ENCODE assay signal across 23 cellular contexts in genomic region chr20:46636981-46637860, GRCh38. TPM values are rescaled to one million over a fixed set of nuclear protein-coding genes. Genes with fewer than 3 reads are reported as not detected.
DNase-seq lines count a peak whose midpoint lies in the region; TF ChIP-seq lines count a peak whose summit lies in the region.
"Had no signal": no experiment of that assay in that cellular context is flagged by ENCODE, and none has a peak within 500 bp of the region (broad histone marks: within the 10 kb centered on the region; RNA-seq: fewer than 3 reads in every experiment).

No MANE protein-coding gene starts in this region.

- no peak overlapping the region for H2AFZ ChIP-seq in neural progenitor cell (replicated peaks)

- no peaks in the 10 kb centered on the region for H4K20me1 ChIP-seq in neural progenitor cell (ENCODE audit: low read depth)

- no peaks in the 10 kb centered on the region for H3K9me3 Mint-ChIP-seq in neural progenitor cell
- H3K9me3 Mint-ChIP-seq in endodermal cell, result peaks cover 3% of the 10 kb centered on the region
- H3K9me3 Mint-ChIP-seq in immature natural killer cell, result no peaks in the 10 kb centered on the region
- H3K9me3 Mint-ChIP-seq: CD4-positive, alpha-beta T cell had no signal

- H3K27ac Mint-ChIP-seq in neural progenitor cell (peak overlapping the region; percentile 86), endodermal cell (no peak overlapping the region), immature natural killer cell (no peak overlapping the region)
- H3K27ac Mint-ChIP-seq: CD4-positive, alpha-beta T cell had no signal

- H3K27ac ChIP-seq in cingulate gyrus (ENCODE audit: low read depth, low read length) (peak overlapping the region; percentile 86), neural progenitor cell (no peak overlapping the region), endodermal cell (ENCODE audit: low read depth, low read length) (no peak overlapping the region)
- H3K27ac ChIP-seq: 22Rv1, HL-60, SJSA1 had no signal

- peaks cover 13% of the 10 kb centered on the region for H3F3A ChIP-seq in neural progenitor cell (ENCODE audit: low read depth)

- H3K9ac ChIP-seq in neural progenitor cell (no peak overlapping the region), endodermal cell (ENCODE audit: extremely low read depth, low read length, poor library complexity, severe bottlenecking) (no peak overlapping the region)

- H3K4me3 Mint-ChIP-seq in neural progenitor cell (no peak overlapping the region), endodermal cell (no peak overlapping the region), immature natural killer cell (no peak overlapping the region)
- H3K4me3 Mint-ChIP-seq: CD4-positive, alpha-beta T cell had no signal

- TF ChIP-seq CTCF in neural progenitor cell (IDR thresholded peaks at IDR 0.05) (no peak), endodermal cell (conservative IDR thresholded peaks at IDR 0.05) (no peak)

- H3K36me3 ChIP-seq in neural progenitor cell (no peaks in the 10 kb centered on the region), endodermal cell (ENCODE audit: control insufficient read depth, insufficient read depth, low read length) (no peaks in the 10 kb centered on the region)
- H3K36me3 ChIP-seq: BE2C, SJSA1 had no signal

- DNase-seq in activated CD8-positive, alpha-beta memory T cell treated with anti-CD3 and anti-CD28 coated beads for 24 hours, result peak; percentile 30
- no peak for DNase-seq in activated CD8-positive, alpha-beta memory T cell treated with anti-CD3 and anti-CD28 coated beads, Interleukin-2, amount 50 U/mL, for 48 hours
- DNase-seq in neural progenitor cell (ENCODE audit: low spot score) (no peak), endodermal cell (no peak), immature natural killer cell (no peak), cortex of kidney (lab: John Stamatoyannopoulos, UW) (no peak)
- no peak for DNase-seq in stimulated activated CD4-positive, alpha-beta T cell treated with anti-CD3 and anti-CD28 coated beads, Interleukin-4, amount 100 ng/mL, for 1 hour
- DNase-seq: BE2C; Calu3; CD4-positive, alpha-beta T cell; DMS53; HCEC 1CT; KG1; NCI-H1436; NCI-H2081; NCI-H748 treated with DMSO at 0.1 percent for 48 hours; PC-3 had no signal

- no peaks in the 10 kb centered on the region for H3K36me3 Mint-ChIP-seq in neural progenitor cell
- H3K36me3 Mint-ChIP-seq in endodermal cell (ENCODE audit: low read depth), result no peaks in the 10 kb centered on the region
- H3K36me3 Mint-ChIP-seq in immature natural killer cell, result peaks cover 0 to 6% (median 0%) of the 10 kb centered on the region in 3 donors

- H3K4me1 ChIP-seq in neural progenitor cell (peaks cover 9% of the 10 kb centered on the region), endodermal cell (ENCODE audit: control insufficient read depth, insufficient read depth, low read length) (no peaks in the 10 kb centered on the region)
- H3K4me1 ChIP-seq: BE2C, SJSA1 had no signal

- H3K4me3 ChIP-seq in neural progenitor cell, result no peak overlapping the region
- no peak overlapping the region for H3K4me3 ChIP-seq in endodermal cell (ENCODE audit: low read length)
- H3K4me3 ChIP-seq: SJSA1 had no signal

- peaks cover 23% of the 10 kb centered on the region for H3K4me1 Mint-ChIP-seq in neural progenitor cell
- peaks cover 3% of the 10 kb centered on the region for H3K4me1 Mint-ChIP-seq in endodermal cell
- H3K4me1 Mint-ChIP-seq in immature natural killer cell, result no peaks in the 10 kb centered on the region

- 91 to 94% methylated on average over 7 to 13 of the region's 13 CpGs for WGBS in endodermal cell (ENCODE audit: insufficient coverage in 1 of 2, insufficient read length in 1 of 2), 2 experiments

- H3K27me3 Mint-ChIP-seq in neural progenitor cell (ENCODE audit: insufficient read depth, low read depth) (peaks cover 8% of the 10 kb centered on the region), endodermal cell (ENCODE audit: insufficient read depth) (peaks cover 24% of the 10 kb centered on the region), immature natural killer cell (ENCODE audit: low read depth in 3 of 3) (peaks cover 3 to 6% (median 4%) of the 10 kb centered on the region in 3 donors)

- no peaks in the 10 kb centered on the region for H3K79me2 ChIP-seq in neural progenitor cell (ENCODE audit: low read depth)

- H3K9me3 ChIP-seq in neural progenitor cell (ENCODE audit: low read depth), result no peaks in the 10 kb centered on the region
- no peaks in the 10 kb centered on the region for H3K9me3 ChIP-seq in endodermal cell (ENCODE audit: control insufficient read depth, low read length)
- H3K9me3 ChIP-seq: BE2C, SJSA1 had no signal

- H3K27me3 ChIP-seq in neural progenitor cell, result no peaks in the 10 kb centered on the region
- H3K27me3 ChIP-seq in endodermal cell (ENCODE audit: control insufficient read depth, insufficient read depth, low read length, poor library complexity, severe bottlenecking), result peaks cover 27% of the 10 kb centered on the region
- H3K27me3 ChIP-seq: BE2C, SJSA1 had no signal

- H3K4me2 ChIP-seq in neural progenitor cell, result no peak overlapping the region

RNA-seq across cellular contexts. Expression of gene SLC13A3, which starts 14.0 kb away (rescaled TPM):
- total RNA-seq in neural progenitor cell (ENCODE audit: low replicate concordance) (4.5 and 7.4 TPM in 2 replicates), endodermal cell (1 to 10 TPM; 7.3 to 9.0 TPM)
- 4.2 TPM for polyA plus RNA-seq in endodermal cell (2013, experiment 1 of 2)
- polyA plus RNA-seq in endodermal cell (2013, experiment 2 of 2), result 3.9 TPM
- under 1 TPM in 1 of 3 donors, not detected in 2; 0.26 TPM for polyA plus RNA-seq in immature natural killer cell
- total RNA-seq: Calu3, M059J, NCI-H460, PC-3, SJSA1 had no signal

RNA-seq across cellular contexts. Expression of gene TP53RK, which starts 52.0 kb away (rescaled TPM):
- 15.9 and 16.3 TPM in 2 replicates for total RNA-seq in neural progenitor cell (ENCODE audit: low replicate concordance)
- 1 to 10 TPM; 9.4 to 9.9 TPM for total RNA-seq in endodermal cell
- polyA plus RNA-seq in endodermal cell (2013, experiment 1 of 2), result 18.7 TPM
- polyA plus RNA-seq in endodermal cell (2013, experiment 2 of 2), result 15.2 TPM
- polyA plus RNA-seq in immature natural killer cell, result 10 to 100 TPM; 17.5 to 23.9 (median 18.4) TPM
